In the genomic region with DNA sequence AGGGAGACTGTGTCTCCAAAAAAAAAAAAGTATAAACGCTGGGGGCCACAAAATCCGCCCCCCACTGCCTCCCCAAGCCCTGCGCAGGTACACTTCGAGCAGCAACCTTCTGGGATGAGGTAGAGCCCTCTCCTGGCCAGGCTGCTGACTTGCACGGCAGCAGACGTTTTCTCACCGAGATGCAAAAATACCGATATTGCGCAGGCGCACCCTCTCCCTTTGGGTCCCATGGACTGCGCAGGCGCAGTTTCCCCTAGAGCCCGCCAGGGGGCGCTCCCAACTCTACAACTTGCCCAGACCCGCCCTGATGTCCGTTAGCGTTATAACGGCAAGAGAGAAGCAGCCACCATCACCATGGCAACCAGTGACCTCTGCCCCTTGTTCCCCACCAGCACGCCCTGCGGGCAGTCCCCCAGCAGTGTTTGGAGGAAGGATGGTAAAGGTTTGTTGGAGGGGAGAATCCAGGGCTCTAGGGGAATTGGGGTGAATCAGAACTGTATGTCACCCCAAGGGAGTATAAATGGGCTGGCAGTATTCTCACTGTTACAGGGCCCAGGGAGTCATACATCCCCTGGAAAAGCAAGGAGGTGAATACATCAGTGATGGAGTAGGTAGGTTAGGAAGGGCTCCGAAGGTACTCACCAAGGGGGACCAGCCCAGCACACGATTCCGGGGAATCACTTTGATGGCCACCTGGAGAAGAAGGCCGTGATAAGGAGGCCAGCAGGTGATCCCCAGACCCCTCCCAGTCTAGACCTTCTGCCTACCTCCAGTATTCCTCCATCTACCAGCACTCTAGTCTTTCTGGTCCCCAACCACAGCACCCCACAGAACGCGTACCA, we compare ENCODE assay signal across 8 cellular contexts.
A peak's percentile ranks its signal among the peaks of the same experiment; 100 is the strongest.
DNase-seq lines count a peak whose midpoint lies in the region; ATAC-seq and TF ChIP-seq lines count a peak whose summit lies in the region.

No MANE protein-coding gene starts in this region.

- peak; percentile 82 for DNase-seq in GM13977 (ENCODE audit: low spot score)
- peak; percentile 67 to 89 for DNase-seq in NCI-H446 (lab: John Stamatoyannopoulos, UW)
- DNase-seq in cerebellar cortex (ENCODE audit: low spot score): peak; percentile 90
- DNase-seq in islet precursor cell: peak; percentile 94
- DNase-seq in stimulated activated CD4-positive, alpha-beta T cell treated with anti-CD3 and anti-CD28 coated beads, Interleukin-12 subunit alpha, Interleukin-12 subunit beta, amount 100 ng/mL, for 48 hours (ENCODE audit: low read depth in 2 of 3, low spot score in 1 of 3): peak; percentile 74 to 87 (median 81)

- in situ Hi-C loops in GM13977 (cut with MboI; ENCODE audit: low pct_unique_long_range_greater_than_20kb, low sequenced_read_pairs, unreplicated experiment): no loop called here

- ATAC-seq in HG03280 (IDR thresholded peaks at IDR 0.05; ENCODE audit: unreplicated experiment) (peak; percentile 25), HG02623 (IDR thresholded peaks at IDR 0.05; ENCODE audit: unreplicated experiment) (no peak)
- peak; percentile 19 to 22 for ATAC-seq in activated CD4-positive, CD25-positive, alpha-beta regulatory T cell treated with anti-CD3 and anti-CD28 coated beads, Interleukin-2, amount 50 U/mL, for 24 hours

- peak; percentile 71 for TF ChIP-seq CTCF in GM13977 (IDR thresholded peaks at IDR 0.05; ENCODE audit: extremely low read depth, insufficient read depth, missing control alignments)
